37 cellular contexts compared by ENCODE assay signal in the genomic region with DNA sequence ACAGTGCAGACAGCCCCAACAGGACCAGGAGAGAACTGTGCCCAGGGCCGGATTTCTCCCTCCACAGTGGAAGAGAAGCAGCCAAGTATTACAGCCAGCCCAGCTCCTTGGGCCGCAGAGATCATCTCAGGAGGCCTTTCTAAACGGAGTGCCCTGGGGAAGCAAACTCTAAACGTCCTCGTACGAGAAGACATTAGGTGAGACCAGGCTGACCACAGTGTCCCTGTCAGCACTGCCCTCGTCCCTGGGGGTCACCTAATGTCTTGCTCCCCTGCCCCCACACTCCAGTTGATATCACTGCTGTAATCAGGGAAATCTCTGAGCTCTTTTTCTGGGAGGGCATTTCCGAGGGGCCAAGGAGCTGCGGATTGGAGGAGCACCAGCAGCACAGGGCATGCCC. TPM values are rescaled to one million over a fixed set of nuclear protein-coding genes. Genes with fewer than 3 reads are reported as not detected.
"Had no signal": no experiment of that assay in that cellular context is flagged by ENCODE, and none has a peak within 500 bp of the region (broad histone marks: within the 10 kb centered on the region; RNA-seq: fewer than 3 reads in every experiment).

No MANE protein-coding gene starts in this region.

- H3K4me3 ChIP-seq: adrenal gland, body of pancreas, esophagus squamous epithelium, gastroesophageal sphincter had no signal

- ATAC-seq: activated CD4-positive, CD25-positive, alpha-beta regulatory T cell treated with anti-CD3 and anti-CD28 coated beads, Interleukin-2, amount 50 U/mL, for 24 hours; activated CD8-positive, alpha-beta memory T cell treated with anti-CD3 and anti-CD28 coated beads, Interleukin-2, amount 10 ng/mL, durations not matched to agents 7 days and 5 days; activated CD8-positive, alpha-beta T cell treated with anti-CD3 and anti-CD28 coated beads, Interleukin-2, amount 10 ng/mL, durations not matched to agents 7 days and 5 days; activated naive CD8-positive, alpha-beta T cell treated with anti-CD3 and anti-CD28 coated beads, Interleukin-2, amount 50 U/mL, for 24 hours; body of pancreas; effector memory CD8-positive, alpha-beta T cell; gastroesophageal sphincter; T-helper 17 cell had no signal

- H3K27ac ChIP-seq: adrenal gland, body of pancreas, epithelial cell of prostate, esophagus squamous epithelium, gastroesophageal sphincter, WERI-Rb-1 had no signal

- DNase-seq: activated B cell treated with CpG ODN at 0.5 μM for 24 hours; activated CD4-positive, alpha-beta memory T cell treated with anti-CD3 and anti-CD28 coated beads for 36 hours; activated CD4-positive, alpha-beta T cell treated with anti-CD3 and anti-CD28 coated beads for 48 hours; activated CD8-positive, alpha-beta memory T cell treated with anti-CD3 and anti-CD28 coated beads, Interleukin-2, amount 10 ng/mL, durations not matched to agents 7 days and 5 days; activated CD8-positive, alpha-beta memory T cell treated with anti-CD3 and anti-CD28 coated beads, Interleukin-2, amount 50 U/mL, for 4 hours; activated CD8-positive, alpha-beta T cell treated with anti-CD3 and anti-CD28 coated beads, Interleukin-2, amount 10 ng/mL, durations not matched to agents 7 days and 5 days; activated effector memory CD4-positive, alpha-beta T cell treated with anti-CD3 and anti-CD28 coated beads, Interleukin-2, amount 50 U/mL, for 16 hours; activated naive CD4-positive, alpha-beta T cell treated with anti-CD3 and anti-CD28 coated beads for 36 hours; activated naive CD8-positive, alpha-beta T cell treated with anti-CD3 and anti-CD28 coated beads for 36 hours; activated naive CD8-positive, alpha-beta T cell treated with anti-CD3 and anti-CD28 coated beads, Interleukin-2, amount 50 U/mL, for 24 hours; activated T-cell treated with anti-CD3 and anti-CD28 coated beads, Interleukin-2, amount 50 U/mL, for 1 hour; activated T-cell treated with anti-CD3 and anti-CD28 coated beads, Interleukin-2, amount 50 U/mL, for 48 hours; adrenal gland; amygdala; body of pancreas; cortex of kidney; dermis blood vessel endothelial cell; effector CD4-positive, alpha-beta T cell; effector memory CD8-positive, alpha-beta T cell; esophagus squamous epithelium; foreskin melanocyte; T-helper 1 cell; T-helper 17 cell; T1000; WERI-Rb-1 had no signal

- H3K27me3 ChIP-seq: adrenal gland, body of pancreas, esophagus squamous epithelium, gastroesophageal sphincter had no signal

- H3K4me1 ChIP-seq: adrenal gland, body of pancreas had no signal

- H3K9me3 ChIP-seq: adrenal gland, body of pancreas, esophagus squamous epithelium, gastroesophageal sphincter had no signal

RNA-seq across cellular contexts. Expression of a gene that starts 6.5 kb away (rescaled TPM):
- total RNA-seq: activated B cell treated with CpG ODN at 0.5 μM for 24 hours; activated CD4-positive, alpha-beta memory T cell treated with anti-CD3 and anti-CD28 coated beads for 36 hours; activated CD8-positive, alpha-beta memory T cell treated with anti-CD3 and anti-CD28 coated beads for 36 hours; activated CD8-positive, alpha-beta memory T cell treated with anti-CD3 and anti-CD28 coated beads, Interleukin-2, amount 10 ng/mL, durations not matched to agents 7 days and 5 days; activated CD8-positive, alpha-beta T cell treated with anti-CD3 and anti-CD28 coated beads, Interleukin-2, amount 10 ng/mL, durations not matched to agents 7 days and 5 days; activated naive CD4-positive, alpha-beta T cell treated with anti-CD3 and anti-CD28 coated beads for 36 hours; activated naive CD8-positive, alpha-beta T cell treated with anti-CD3 and anti-CD28 coated beads for 36 hours; activated T-helper 1 cell treated with anti-CD3 and anti-CD28 coated beads, Interleukin-12 subunit alpha, Interleukin-12 subunit beta, Interleukin-2, Interleukin-4 antibody, amounts not matched to agents 30 ng/mL and 10 ng/mL and 1 ng/mL, durations not matched to agents 14 hours and 24 hours and 36 hours; activated T-helper 2 cell treated with anti-CD3 and anti-CD28 coated beads, Interferon-gamma antibody, Interleukin-2, Interleukin-4, amounts not matched to agents 10 μg/mL and 5 μg/mL and 100 μg/mL, durations not matched to agents 14 hours and 24 hours and 36 hours; adrenal gland; aorta; body of pancreas; chondrocyte; dermis blood vessel endothelial cell; endothelial cell of umbilical vein; fibroblast of lung; fibroblast of villous mesenchyme; gastroesophageal sphincter; glomerular endothelial cell; T-helper 17 cell had no signal
- polyA plus RNA-seq: adrenal gland, aorta, endothelial cell of umbilical vein, fibroblast of lung had no signal

RNA-seq across cellular contexts. Expression of a gene that starts 48.9 kb away (rescaled TPM):
- total RNA-seq: activated B cell treated with CpG ODN at 0.5 μM for 24 hours; activated CD4-positive, alpha-beta memory T cell treated with anti-CD3 and anti-CD28 coated beads for 36 hours; activated CD8-positive, alpha-beta memory T cell treated with anti-CD3 and anti-CD28 coated beads for 36 hours; activated CD8-positive, alpha-beta memory T cell treated with anti-CD3 and anti-CD28 coated beads, Interleukin-2, amount 10 ng/mL, durations not matched to agents 7 days and 5 days; activated CD8-positive, alpha-beta T cell treated with anti-CD3 and anti-CD28 coated beads, Interleukin-2, amount 10 ng/mL, durations not matched to agents 7 days and 5 days; activated naive CD4-positive, alpha-beta T cell treated with anti-CD3 and anti-CD28 coated beads for 36 hours; activated naive CD8-positive, alpha-beta T cell treated with anti-CD3 and anti-CD28 coated beads for 36 hours; activated T-helper 1 cell treated with anti-CD3 and anti-CD28 coated beads, Interleukin-12 subunit alpha, Interleukin-12 subunit beta, Interleukin-2, Interleukin-4 antibody, amounts not matched to agents 30 ng/mL and 10 ng/mL and 1 ng/mL, durations not matched to agents 14 hours and 24 hours and 36 hours; activated T-helper 2 cell treated with anti-CD3 and anti-CD28 coated beads, Interferon-gamma antibody, Interleukin-2, Interleukin-4, amounts not matched to agents 10 μg/mL and 5 μg/mL and 100 μg/mL, durations not matched to agents 14 hours and 24 hours and 36 hours; aorta; endothelial cell of umbilical vein; esophagus squamous epithelium; glomerular endothelial cell; T-helper 17 cell had no signal
